Comparison of ENCODE assay signal across 18 cellular contexts in the genomic region with DNA sequence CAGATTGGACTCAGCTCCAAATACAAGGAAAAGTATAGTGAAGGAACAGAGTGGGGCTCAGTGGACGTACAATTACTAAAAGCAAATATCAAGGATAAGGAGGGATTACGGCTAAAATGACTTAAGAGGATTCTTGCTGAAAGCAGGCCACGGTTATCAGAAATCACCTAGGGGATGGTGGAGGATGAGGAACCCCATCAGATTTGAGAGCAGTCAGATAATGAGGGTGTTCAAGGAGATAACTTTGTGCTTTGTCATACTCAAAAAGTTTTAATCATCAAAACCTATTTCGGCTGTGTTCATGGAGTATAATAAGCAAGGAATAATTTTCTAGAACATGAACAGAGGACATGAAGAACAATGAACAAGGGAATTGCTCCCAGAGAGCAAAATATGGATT.
A peak's percentile ranks its signal among the peaks of the same experiment; 100 is the strongest.
DNase-seq lines count a peak whose midpoint lies in the region; ATAC-seq, FAIRE-seq and TF ChIP-seq lines count a peak whose summit lies in the region.
"Had no signal": no experiment of that assay in that cellular context is flagged by ENCODE, and none has a peak within 500 bp of the region (broad histone marks: within the 10 kb centered on the region; RNA-seq: fewer than 3 reads in every experiment).

No MANE protein-coding gene starts in this region.

- H4K8ac ChIP-seq in mesendoderm (ENCODE audit: low read depth, low read length) = no peak overlapping the region

- peak overlapping the region; percentile 11; the same call in 1 of the 2 replicates for H2AFZ ChIP-seq in K562 (ENCODE audit: low read depth, low read length)

- no peak overlapping the region for H3K23ac ChIP-seq in mesendoderm (ENCODE audit: low read length)

- DNase-seq in D721Med (ENCODE audit: insufficient read length, low spot score) (no peak), K562 (ENCODE audit: extremely low read depth in 1 of 4, low spot score in 3 of 4) (peak in 1 of 4 experiments; percentile 43), mesendoderm (peak; percentile 11), GDM1 (lab: John Stamatoyannopoulos, UW) (no peak), T-helper 1 cell (no peak)
- DNase-seq: 8988T; Calu3; CD4-positive, alpha-beta memory T cell; DMS 273 treated with DMSO at 0.1 percent for 48 hours; DMS53; DND-41; HCEC 1CT had no signal

- no peak overlapping the region for H3K18ac ChIP-seq in mesendoderm (ENCODE audit: low read length)

- H3K4me2 ChIP-seq in K562 (ENCODE audit: insufficient read depth, low read length) = no peak overlapping the region; the same call in 1 of the 2 replicates
- no peak overlapping the region for H3K4me2 ChIP-seq in mesendoderm (ENCODE audit: low read length)
- H3K4me2 ChIP-seq: BLaER1 had no signal

- H3K79me1 ChIP-seq in mesendoderm (ENCODE audit: low read length) = no peaks in the 10 kb centered on the region

- intact Hi-C loops in K562 (cut with micrococcal nuclease) = loop anchor here (5.0 to 10.0 kb wide), 2 partner anchors 64 to 416 kb away; no protein-coding TSS in a partner anchor

- ATAC-seq in K562 (peak; percentile 12; the same call in 1 of the 3 replicates), GM19351 (IDR thresholded peaks at IDR 0.05; ENCODE audit: unreplicated experiment) (no peak), HG02970 (IDR thresholded peaks at IDR 0.05; ENCODE audit: low FRiP score, unreplicated experiment) (no peak)

- H3K4me1 ChIP-seq in HUES6 (ENCODE audit: control insufficient read depth, insufficient read depth, low read length) (peaks cover 33% of the 10 kb centered on the region), K562 (replicated peaks in 1 of 2; ENCODE audit: control insufficient read depth in 2 of 2, insufficient read depth in 2 of 2, low read length in 2 of 2) (peaks cover 0 to 33% of the 10 kb centered on the region in 2 experiments; a peak in 3 of 5 replicates), mesendoderm (ENCODE audit: control insufficient read depth, low read depth, low read length) (no peaks in the 10 kb centered on the region)

- BruUV-seq in K562 (replicated peaks; lab: Mats Ljungman, UMichigan) = no TSS peak

- H3K27me3 ChIP-seq in HUES6 (ENCODE audit: control insufficient read depth, insufficient read depth, low read length) = no peaks in the 10 kb centered on the region
- H3K27me3 ChIP-seq in K562 (ENCODE audit: control insufficient read depth in 2 of 2, insufficient read depth in 2 of 2, low read length in 2 of 2) = no peaks in the 10 kb centered on the region
- no peaks in the 10 kb centered on the region for H3K27me3 ChIP-seq in mesendoderm (ENCODE audit: insufficient read depth, low read length, poor library complexity)
- H3K27me3 ChIP-seq: BLaER1 had no signal

- no peak overlapping the region for H3K4me3 ChIP-seq in HUES6 (ENCODE audit: low read depth, low read length)
- H3K4me3 ChIP-seq in K562 = no peak overlapping the region
- no peak overlapping the region for H3K4me3 ChIP-seq in mesendoderm (ENCODE audit: low read length)
- H3K4me3 ChIP-seq: BLaER1 had no signal

- in situ Hi-C loops in K562 (cut with MboI) = no loop called here

- H2BK5ac ChIP-seq in mesendoderm (ENCODE audit: low read length) = no peak overlapping the region

- TF ChIP-seq CTCF in D721Med (IDR thresholded peaks at IDR 0.05; ENCODE audit: insufficient read depth, missing control alignments) (no peak), K562 (IDR thresholded peaks at IDR 0.05 in 2 of 3, conservative IDR thresholded peaks at IDR 0.05 in 1 of 3; ENCODE audit: insufficient read depth in 2 of 3, low read depth in 1 of 3, low read length in 3 of 3) (no peak)

- H2BK15ac ChIP-seq in mesendoderm (replicated peaks; ENCODE audit: low read depth) = no peak overlapping the region

- no peak overlapping the region for H4K5ac ChIP-seq in mesendoderm (ENCODE audit: low read length)

- H3K27ac ChIP-seq in HUES6 (ENCODE audit: low read depth, low read length) = peak overlapping the region; percentile 96
- no peak overlapping the region for H3K27ac ChIP-seq in K562 (ENCODE audit: extremely low read depth, low read depth, low read length)
- H3K27ac ChIP-seq in mesendoderm (ENCODE audit: low read depth, low read length) = no peak overlapping the region
- H3K27ac ChIP-seq: BLaER1 had no signal

- no peaks in the 10 kb centered on the region for H3K36me3 ChIP-seq in HUES6 (ENCODE audit: control insufficient read depth, insufficient read depth, low read length)
- H3K36me3 ChIP-seq in K562 (ENCODE audit: control insufficient read depth, insufficient read depth, low read length) = no peaks in the 10 kb centered on the region
- H3K36me3 ChIP-seq in mesendoderm (ENCODE audit: control insufficient read depth, insufficient read depth, low read length) = no peaks in the 10 kb centered on the region
- H3K36me3 ChIP-seq: BLaER1 had no signal

- WGBS in K562 (ENCODE audit: insufficient coverage, low coverage, missing lambda C conversion rate) = 1% methylated on average over 4 of the region's 4 CpGs
- no CpG with 5 or more reads among the region's 4 CpGs for WGBS in mesendoderm (ENCODE audit: extremely low coverage, insufficient coverage, low lambda C conversion rate)

- TF ChIP-seq RAD21 in K562 (CRISPR knock-in tag; conservative IDR thresholded peaks at IDR 0.05 in 1 of 2, IDR thresholded peaks at IDR 0.05 in 1 of 2) = no peak

- H2BK120ac ChIP-seq in mesendoderm (ENCODE audit: low read depth, low read length) = no peak overlapping the region

- TF ChIP-seq EP300 in K562 (IDR thresholded peaks at IDR 0.05; ENCODE audit: low read length) = peak; percentile 32; the same call in 1 of the 2 replicates

- CTCF ChIA-PET in K562 (lab: Yijun Ruan, JAX; ENCODE audit: low intra/inter-chr PET ratio) = no interaction called here

- no peaks in the 10 kb centered on the region for H3K79me2 ChIP-seq in K562 (ENCODE audit: control insufficient read depth, insufficient read depth, low read length)
- H3K79me2 ChIP-seq in mesendoderm (ENCODE audit: control insufficient read depth, insufficient read depth, low read length) = no peaks in the 10 kb centered on the region

- no peaks in the 10 kb centered on the region for H4K20me1 ChIP-seq in K562 (replicated peaks; ENCODE audit: control insufficient read depth, insufficient read depth, low read length)
- H4K20me1 ChIP-seq: BLaER1 had no signal

- H3K9ac ChIP-seq in HUES6 (ENCODE audit: low read length) (no peak overlapping the region), K562 (ENCODE audit: insufficient read depth in 1 of 2, low read depth in 2 of 2, low read length in 2 of 2) (no peak overlapping the region), mesendoderm (ENCODE audit: low read length) (no peak overlapping the region)
- H3K9ac ChIP-seq: BLaER1 had no signal

- no peak overlapping the region for H2AK5ac ChIP-seq in mesendoderm (ENCODE audit: low read length)

- H3K9me3 ChIP-seq in HUES6 (ENCODE audit: control insufficient read depth, insufficient read depth, low read depth, low read length) = no peaks in the 10 kb centered on the region
- no peaks in the 10 kb centered on the region for H3K9me3 ChIP-seq in K562 (replicated peaks; ENCODE audit: control insufficient read depth, insufficient read depth, low read depth, low read length)
- H3K9me3 ChIP-seq: BLaER1 had no signal

- H3K9me1 ChIP-seq in K562 (ENCODE audit: control insufficient read depth, insufficient read depth, low read length) = no peaks in the 10 kb centered on the region

- H3K56ac ChIP-seq in mesendoderm (ENCODE audit: low read length) = peak overlapping the region; percentile 30

- FAIRE-seq in D721Med (lab: Jason Lieb, UNC) (peak; percentile 11), K562 (lab: Jason Lieb, UNC) (no peak)
- FAIRE-seq: GM12891, HTR-8/SVneo had no signal

- no peak overlapping the region for H3K4ac ChIP-seq in mesendoderm (ENCODE audit: low read depth, low read length)

- POLR2A ChIA-PET in K562 (lab: Yijun Ruan, JAX) = no interaction called here

- no peak for TF ChIP-seq POLR2A in K562 (conservative IDR thresholded peaks at IDR 0.05)

TF ChIP-seq in K562, 482 proteins besides CTCF, POLR2A, EP300 and RAD21 (continues in another document):
- TF ChIP-seq, protein P1, sequence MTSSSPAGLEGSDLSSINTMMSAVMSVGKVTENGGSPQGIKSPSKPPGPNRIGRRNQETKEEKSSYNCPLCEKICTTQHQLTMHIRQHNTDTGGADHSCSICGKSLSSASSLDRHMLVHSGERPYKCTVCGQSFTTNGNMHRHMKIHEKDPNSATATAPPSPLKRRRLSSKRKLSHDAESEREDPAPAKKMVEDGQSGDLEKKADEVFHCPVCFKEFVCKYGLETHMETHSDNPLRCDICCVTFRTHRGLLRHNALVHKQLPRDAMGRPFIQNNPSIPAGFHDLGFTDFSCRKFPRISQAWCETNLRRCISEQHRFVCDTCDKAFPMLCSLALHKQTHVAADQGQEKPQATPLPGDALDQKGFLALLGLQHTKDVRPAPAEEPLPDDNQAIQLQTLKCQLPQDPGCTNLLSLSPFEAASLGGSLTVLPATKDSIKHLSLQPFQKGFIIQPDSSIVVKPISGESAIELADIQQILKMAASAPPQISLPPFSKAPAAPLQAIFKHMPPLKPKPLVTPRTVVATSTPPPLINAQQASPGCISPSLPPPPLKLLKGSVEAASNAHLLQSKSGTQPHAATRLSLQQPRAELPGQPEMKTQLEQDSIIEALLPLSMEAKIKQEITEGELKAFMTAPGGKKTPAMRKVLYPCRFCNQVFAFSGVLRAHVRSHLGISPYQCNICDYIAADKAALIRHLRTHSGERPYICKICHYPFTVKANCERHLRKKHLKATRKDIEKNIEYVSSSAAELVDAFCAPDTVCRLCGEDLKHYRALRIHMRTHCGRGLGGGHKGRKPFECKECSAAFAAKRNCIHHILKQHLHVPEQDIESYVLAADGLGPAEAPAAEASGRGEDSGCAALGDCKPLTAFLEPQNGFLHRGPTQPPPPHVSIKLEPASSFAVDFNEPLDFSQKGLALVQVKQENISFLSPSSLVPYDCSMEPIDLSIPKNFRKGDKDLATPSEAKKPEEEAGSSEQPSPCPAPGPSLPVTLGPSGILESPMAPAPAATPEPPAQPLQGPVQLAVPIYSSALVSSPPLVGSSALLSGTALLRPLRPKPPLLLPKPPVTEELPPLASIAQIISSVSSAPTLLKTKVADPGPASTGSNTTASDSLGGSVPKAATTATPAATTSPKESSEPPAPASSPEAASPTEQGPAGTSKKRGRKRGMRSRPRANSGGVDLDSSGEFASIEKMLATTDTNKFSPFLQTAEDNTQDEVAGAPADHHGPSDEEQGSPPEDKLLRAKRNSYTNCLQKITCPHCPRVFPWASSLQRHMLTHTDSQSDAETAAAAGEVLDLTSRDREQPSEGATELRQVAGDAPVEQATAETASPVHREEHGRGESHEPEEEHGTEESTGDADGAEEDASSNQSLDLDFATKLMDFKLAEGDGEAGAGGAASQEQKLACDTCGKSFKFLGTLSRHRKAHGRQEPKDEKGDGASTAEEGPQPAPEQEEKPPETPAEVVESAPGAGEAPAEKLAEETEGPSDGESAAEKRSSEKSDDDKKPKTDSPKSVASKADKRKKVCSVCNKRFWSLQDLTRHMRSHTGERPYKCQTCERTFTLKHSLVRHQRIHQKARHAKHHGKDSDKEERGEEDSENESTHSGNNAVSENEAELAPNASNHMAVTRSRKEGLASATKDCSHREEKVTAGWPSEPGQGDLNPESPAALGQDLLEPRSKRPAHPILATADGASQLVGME (CRISPR knock-in tag; IDR thresholded peaks at IDR 0.05) = no peak
- TF ChIP-seq HOXB6 (CRISPR knock-in tag; IDR thresholded peaks at IDR 0.05; ENCODE audit: borderline replicate concordance) (no peak), EZH2 (IDR thresholded peaks at IDR 0.05; ENCODE audit: borderline replicate concordance, low read depth, low read length) (no peak), ZNF316 (IDR thresholded peaks at IDR 0.05) (peak; percentile 27; the same call in 1 of the 2 replicates)
